9 cellular contexts compared by ENCODE assay signal in the genomic region with DNA sequence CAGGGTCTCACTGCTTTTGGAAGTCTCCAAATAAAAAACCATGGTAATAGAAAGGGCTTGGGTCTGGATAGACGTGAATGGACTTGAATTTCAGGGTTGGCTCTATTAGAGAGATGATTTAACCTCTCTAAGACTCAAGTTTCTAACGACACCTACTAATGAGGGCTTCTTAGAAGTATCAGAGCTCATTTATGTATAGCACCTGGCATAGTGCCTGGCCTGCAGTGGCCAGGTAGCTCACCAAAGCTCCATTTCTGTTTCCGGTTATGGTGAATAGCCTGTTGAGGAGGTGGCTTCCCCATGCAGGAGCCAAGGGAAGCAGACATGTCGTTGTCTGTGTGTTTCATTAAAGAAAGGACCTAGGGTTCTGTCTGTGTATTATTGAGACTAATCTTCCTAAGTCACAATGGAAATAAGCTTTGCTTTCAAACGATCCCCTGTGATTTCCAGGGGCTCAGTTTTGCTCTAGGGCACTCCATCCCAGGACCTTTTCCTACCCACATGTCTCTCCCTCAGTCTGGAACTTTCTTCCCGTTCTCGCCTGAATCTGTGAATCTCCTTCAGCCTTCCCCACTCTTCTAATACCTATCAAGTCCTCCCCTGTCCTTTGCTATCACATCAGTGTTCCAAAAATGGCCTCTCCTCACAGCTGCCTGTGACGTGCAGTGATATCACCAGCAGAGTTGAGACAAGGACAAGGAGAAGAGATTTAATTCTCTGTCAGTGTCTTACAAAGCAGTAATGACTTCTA.
A peak's percentile ranks its signal among the peaks of the same experiment; 100 is the strongest.
DNase-seq lines count a peak whose midpoint lies in the region; ATAC-seq and TF ChIP-seq lines count a peak whose summit lies in the region.
"Had no signal": no experiment of that assay in that cellular context is flagged by ENCODE, and none has a peak within 500 bp of the region (broad histone marks: within the 10 kb centered on the region; RNA-seq: fewer than 3 reads in every experiment).

No MANE protein-coding gene starts in this region.

- H3K4me1 ChIP-seq in BLaER1 (peaks cover 43% of the 10 kb centered on the region), duodenal mucosa (ENCODE audit: control insufficient read depth in 1 of 2, insufficient read depth in 2 of 2, low read length in 2 of 2) (peaks cover 56 to 61% of the 10 kb centered on the region in 2 donors)

- H3K4me1 Mint-ChIP-seq in IgD-negative memory B cell (peaks cover 44 to 67% (median 45%) of the 10 kb centered on the region in 3 donors), neural crest cell (peaks cover 11% of the 10 kb centered on the region)

- no peaks in the 10 kb centered on the region for H3K27me3 ChIP-seq in BLaER1
- no peaks in the 10 kb centered on the region for H3K27me3 ChIP-seq in duodenal mucosa (ENCODE audit: control insufficient read depth in 1 of 2, insufficient read depth in 2 of 2, low read length in 2 of 2)

- H3K27ac Mint-ChIP-seq in IgD-negative memory B cell, result peak overlapping the region; percentile 59 to 97 (median 85)
- peak overlapping the region; percentile 1 for H3K27ac Mint-ChIP-seq in neural crest cell (ENCODE audit: unreplicated experiment)

- ATAC-seq in esophagus mucosa, result no peak

- DNase-seq in neural crest cell (ENCODE audit: low read depth, low spot score) (no peak), NCI-H2171 (lab: John Stamatoyannopoulos, UW) (no peak), NCI-H2227 (lab: John Stamatoyannopoulos, UW; ENCODE audit: unreplicated experiment) (no peak)
- no peak for DNase-seq in stimulated activated naive CD4-positive, alpha-beta T cell treated with Interleukin-2 at 50 U/mL for 16 hours (lab: John Stamatoyannopoulos, UW)
- DNase-seq: stimulated activated CD4-positive, alpha-beta T cell treated with anti-CD3 and anti-CD28 coated beads, Interleukin-12 subunit alpha, Interleukin-12 subunit beta, amount 100 ng/mL, for 4 hours had no signal

- peak overlapping the region; percentile 68 for H3K27ac ChIP-seq in BLaER1
- H3K27ac ChIP-seq in duodenal mucosa (ENCODE audit: low read depth, low read length), result peak overlapping the region; percentile 63

- H3K9me3 ChIP-seq in BLaER1, result no peaks in the 10 kb centered on the region
- no peaks in the 10 kb centered on the region for H3K9me3 ChIP-seq in duodenal mucosa (ENCODE audit: control insufficient read depth in 1 of 2, low read length in 2 of 2)

- H3K36me3 ChIP-seq in BLaER1 (peaks cover 77% of the 10 kb centered on the region), duodenal mucosa (ENCODE audit: control insufficient read depth in 1 of 2, insufficient read depth in 2 of 2, low read length in 2 of 2) (peaks cover 6 to 15% of the 10 kb centered on the region in 2 donors)

- H3K4me2 ChIP-seq in BLaER1, result peak overlapping the region; percentile 67

- H3K27me3 Mint-ChIP-seq in IgD-negative memory B cell (no peaks in the 10 kb centered on the region), neural crest cell (ENCODE audit: low read depth) (no peaks in the 10 kb centered on the region)

- TF ChIP-seq CTCF in neural crest cell (conservative IDR thresholded peaks at IDR 0.05), result no peak

- H3K4me3 ChIP-seq in BLaER1, result no peak overlapping the region
- H3K4me3 ChIP-seq in duodenal mucosa (ENCODE audit: low read depth in 1 of 2, low read length in 2 of 2), result no peak overlapping the region

- no peaks in the 10 kb centered on the region for H4K20me1 ChIP-seq in BLaER1

- H3K9ac ChIP-seq in BLaER1 (peak overlapping the region; percentile 39), duodenal mucosa (ENCODE audit: low read depth in 1 of 2, low read length in 2 of 2) (no peak overlapping the region)

- H3K9me3 Mint-ChIP-seq in IgD-negative memory B cell, result no peaks in the 10 kb centered on the region
- H3K9me3 Mint-ChIP-seq in neural crest cell, result no peaks in the 10 kb centered on the region

- H3K4me3 Mint-ChIP-seq in IgD-negative memory B cell, result peak overlapping the region; percentile 26 to 83 (median 54)
- no peak overlapping the region for H3K4me3 Mint-ChIP-seq in neural crest cell

- H3K36me3 Mint-ChIP-seq in IgD-negative memory B cell, result peaks cover 3% of the 10 kb centered on the region
- H3K36me3 Mint-ChIP-seq in neural crest cell (ENCODE audit: low read depth), result no peaks in the 10 kb centered on the region
